In genomic region chr16:21508661-21509432, GRCh38 we compare ENCODE assay signal across 8 cellular contexts.
A peak's percentile ranks its signal among the peaks of the same experiment; 100 is the strongest.
DNase-seq lines count a peak whose midpoint lies in the region; ATAC-seq, FAIRE-seq and TF ChIP-seq lines count a peak whose summit lies in the region.
"Not testable (repeated sequence)": the region's sequence is repeated elsewhere in the genome, so short reads cannot be mapped to it uniquely, and the experiment has no call there.

No MANE protein-coding gene starts in this region.

- intact Hi-C loops in activated CD8-positive, alpha-beta T cell treated with anti-CD3 and anti-CD28 coated beads for 36 hours (cut with micrococcal nuclease); GM12878 (cut with micrococcal nuclease; ENCODE audit: unreplicated experiment); Right ventricle myocardium superior (cut with DNase I); upper lobe of right lung (cut with DNase I): not testable (repeated sequence)

- H3K27ac Mint-ChIP-seq in activated CD8-positive, alpha-beta T cell treated with anti-CD3 and anti-CD28 coated beads for 36 hours = peak overlapping the region; percentile 97

- not testable (repeated sequence) for BruUV-seq in GM12878 (replicated peaks; lab: Mats Ljungman, UMichigan)

- TF ChIP-seq CTCF in activated CD8-positive, alpha-beta T cell treated with anti-CD3 and anti-CD28 coated beads for 36 hours (IDR thresholded peaks at IDR 0.05); GM12878 (IDR thresholded peaks at IDR 0.05 in 2 of 3, conservative IDR thresholded peaks at IDR 0.05 in 1 of 3; ENCODE audit: control insufficient read depth in 2 of 3, extremely low read depth in 1 of 3, insufficient read depth in 1 of 3, low read depth in 3 of 3, low read length in 3 of 3); upper lobe of right lung (IDR thresholded peaks at IDR 0.05): not testable (repeated sequence)

- SMC1A ChIA-PET in GM12878 (lab: Charles Lee; ENCODE audit: uncharacterized antibody, unreplicated experiment) = not testable (repeated sequence)

- H3K27ac ChIP-seq in GM12878 (ENCODE audit: control insufficient read depth, insufficient read depth) (0 out of 2 replicates have a peak overlapping the region, but pooled peaks have one; percentile 28), skeletal muscle tissue (ENCODE audit: low read depth, low read length) (peak overlapping the region; percentile 93)
- not testable (repeated sequence) for H3K27ac ChIP-seq in muscle layer of colon (ENCODE audit: low read depth, low read length); upper lobe of right lung

- not testable (repeated sequence) for H3K9me3 ChIP-seq in GM12878 (replicated peaks; ENCODE audit: control insufficient read depth, insufficient read depth, low read length); muscle layer of colon (ENCODE audit: low read length); skeletal muscle tissue (ENCODE audit: control insufficient read depth in 3 of 3, low read length in 3 of 3); upper lobe of right lung

- H4K20me1 ChIP-seq in GM12878 (ENCODE audit: control insufficient read depth, insufficient read depth) = not testable (repeated sequence)

- in situ Hi-C loops in GM12878 (cut with MboI) = not testable (repeated sequence)

- not testable (repeated sequence) for FAIRE-seq in GM12878 (lab: Jason Lieb, UNC)

- TF ChIP-seq EP300 in GM12878 (IDR thresholded peaks at IDR 0.05; ENCODE audit: borderline replicate concordance in 1 of 2, control insufficient read depth in 1 of 2, low read depth in 2 of 2, low read length in 2 of 2) = not testable (repeated sequence)

- H3K9me3 Mint-ChIP-seq in activated CD8-positive, alpha-beta T cell treated with anti-CD3 and anti-CD28 coated beads for 36 hours = not testable (repeated sequence)

- not testable (repeated sequence) for H3K9ac ChIP-seq in GM12878 (ENCODE audit: control insufficient read depth, insufficient read depth, low read length)
- H3K9ac ChIP-seq in muscle layer of colon (ENCODE audit: low read length) (peak overlapping the region; percentile 31), skeletal muscle tissue (ENCODE audit: low read depth in 1 of 3, low read length in 3 of 3) (peak overlapping the region; percentile 20 to 76 (median 28))

- H3K27me3 ChIP-seq in GM12878 (replicated peaks in 1 of 2; ENCODE audit: control insufficient read depth in 2 of 2, insufficient read depth in 2 of 2, low read length in 1 of 2); muscle layer of colon (ENCODE audit: control insufficient read depth in 1 of 2, insufficient read depth in 2 of 2, low read length in 2 of 2); skeletal muscle tissue (ENCODE audit: control insufficient read depth in 3 of 3, insufficient read depth in 3 of 3, low read length in 3 of 3); upper lobe of right lung: not testable (repeated sequence)

- peaks cover 85% of the 10 kb centered on the region for H3K79me2 ChIP-seq in GM12878 (ENCODE audit: control insufficient read depth, insufficient read depth, low read length)

- DNase-seq in ELF-1 (ENCODE audit: low read depth, low spot score) = peak; percentile 49
- peak; percentile 52 for DNase-seq in RPMI7951 (ENCODE audit: low read depth)
- DNase-seq in activated CD8-positive, alpha-beta T cell treated with anti-CD3 and anti-CD28 coated beads for 36 hours = peak; percentile 62
- not testable (repeated sequence) for DNase-seq in GM12878 (ENCODE audit: low read depth, low spot score)
- DNase-seq in Right ventricle myocardium superior = peak; percentile 59
- peak; percentile 59 for DNase-seq in upper lobe of right lung

- peak overlapping the region; percentile 64 for H3K4me2 ChIP-seq in GM12878 (ENCODE audit: control insufficient read depth, insufficient read depth)

- TF ChIP-seq RAD21 in GM12878 (IDR thresholded peaks at IDR 0.05; ENCODE audit: insufficient read depth, low read depth, low read length) = not testable (repeated sequence)

- H3K4me3 ChIP-seq in GM12878 (0 out of 2 replicates have a peak overlapping the region, but pooled peaks have one; percentile 49), muscle layer of colon (ENCODE audit: low read depth in 1 of 2, low read length in 2 of 2) (peak overlapping the region in 1 of 2 donors; percentile 36), skeletal muscle tissue (ENCODE audit: low read length in 3 of 3) (peak overlapping the region; percentile 4 to 58 (median 23))
- not testable (repeated sequence) for H3K4me3 ChIP-seq in upper lobe of right lung

- CTCF ChIA-PET in activated CD8-positive, alpha-beta T cell treated with anti-CD3 and anti-CD28 coated beads for 36 hours (lab: Charles Lee); GM12878 (lab: Yijun Ruan, JAX): not testable (repeated sequence)

- H3K4me1 Mint-ChIP-seq in activated CD8-positive, alpha-beta T cell treated with anti-CD3 and anti-CD28 coated beads for 36 hours (ENCODE audit: low read depth) = peaks cover 68% of the 10 kb centered on the region

- ATAC-seq in activated CD8-positive, alpha-beta T cell treated with anti-CD3 and anti-CD28 coated beads for 36 hours = peak; percentile 38
- ATAC-seq in GM12878, upper lobe of right lung: not testable (repeated sequence)
- ATAC-seq in Right ventricle myocardium superior (ENCODE audit: poor library complexity) = peak; percentile 8

- not testable (repeated sequence) for H2AFZ ChIP-seq in GM12878 (ENCODE audit: control insufficient read depth, low read depth, low read length)

- peaks cover 44% of the 10 kb centered on the region for H3K36me3 Mint-ChIP-seq in activated CD8-positive, alpha-beta T cell treated with anti-CD3 and anti-CD28 coated beads for 36 hours (ENCODE audit: low read depth)

- H3K27me3 Mint-ChIP-seq in activated CD8-positive, alpha-beta T cell treated with anti-CD3 and anti-CD28 coated beads for 36 hours = not testable (repeated sequence)

- peak overlapping the region; percentile 75 for H3K4me3 Mint-ChIP-seq in activated CD8-positive, alpha-beta T cell treated with anti-CD3 and anti-CD28 coated beads for 36 hours

- peaks cover 43% of the 10 kb centered on the region for H3K4me1 ChIP-seq in GM12878 (ENCODE audit: control insufficient read depth, insufficient read depth, low read length)
- H3K4me1 ChIP-seq in muscle layer of colon (ENCODE audit: insufficient read depth, low read length) = peaks cover 74% of the 10 kb centered on the region
- peaks cover 66 to 79% (median 73%) of the 10 kb centered on the region in 3 donors for H3K4me1 ChIP-seq in skeletal muscle tissue (ENCODE audit: control insufficient read depth in 3 of 3, insufficient read depth in 3 of 3, low read length in 3 of 3)
- peaks cover 61% of the 10 kb centered on the region for H3K4me1 ChIP-seq in upper lobe of right lung

- RAD21 ChIA-PET in GM12878 (lab: Charles Lee; ENCODE audit: unreplicated experiment) = not testable (repeated sequence)

- POLR2A ChIA-PET in activated CD8-positive, alpha-beta T cell treated with anti-CD3 and anti-CD28 coated beads for 36 hours (lab: Charles Lee); GM12878 (lab: Charles Lee): not testable (repeated sequence)

- TF ChIP-seq POLR2A in GM12878 (IDR thresholded peaks at IDR 0.05; ENCODE audit: low read depth, low read length) = not testable (repeated sequence)

- H3K36me3 ChIP-seq in GM12878 (ENCODE audit: control insufficient read depth in 2 of 2, insufficient read depth in 2 of 2, low read length in 1 of 2) = peaks cover 9 to 17% of the 10 kb centered on the region in 2 experiments; a peak in 3 of 4 replicates
- H3K36me3 ChIP-seq in muscle layer of colon (ENCODE audit: insufficient read depth, low read length); skeletal muscle tissue (ENCODE audit: control insufficient read depth in 3 of 3, insufficient read depth in 3 of 3, low read length in 3 of 3); upper lobe of right lung: not testable (repeated sequence)

- 47% methylated on average over 17 of the region's 17 CpGs for WGBS in GM12878 (ENCODE audit: insufficient coverage, insufficient replicate concordance, low lambda C conversion rate, missing lambda C conversion rate)

TF ChIP-seq in GM12878, 131 proteins besides CTCF, POLR2A, EP300 and RAD21:
- TF ChIP-seq MLLT1 (IDR thresholded peaks at IDR 0.05) (peak; percentile 41; the same call in 1 of the 2 replicates), ZBTB33 (IDR thresholded peaks at IDR 0.05) (0 out of 2 replicates have a peak, but pooled peaks have one; percentile 64)
